ENCODE assay signal across 8 cellular contexts in genomic region chr20:38446441-38447209, GRCh38. TPM values are rescaled to one million over a fixed set of nuclear protein-coding genes. Genes with fewer than 3 reads are reported as not detected.
A peak's percentile ranks its signal among the peaks of the same experiment; 100 is the strongest.
DNase-seq lines count a peak whose midpoint lies in the region; ATAC-seq lines count a peak whose summit lies in the region.

No MANE protein-coding gene starts in this region.

- peak overlapping the region; percentile 67 to 85 (median 78) for H3K4me3 ChIP-seq in BLaER1 treated with 17β-estradiol and CSF1 and Interleukin-3, amounts not matched to agents 10 nM and 100 nM

- H3K9me3 Mint-ChIP-seq in activated CD4-positive, alpha-beta T cell treated with anti-CD3 and anti-CD28 coated beads, Interleukin-2, amount 10 ng/mL, durations not matched to agents 7 days and 5 days, result no peaks in the 10 kb centered on the region

- H3K4me3 Mint-ChIP-seq in activated CD4-positive, alpha-beta T cell treated with anti-CD3 and anti-CD28 coated beads, Interleukin-2, amount 10 ng/mL, durations not matched to agents 7 days and 5 days, result peak overlapping the region; percentile 72

- POLR2A ChIA-PET in activated CD4-positive, alpha-beta T cell treated with anti-CD3 and anti-CD28 coated beads, Interleukin-2, amount 10 ng/mL, durations not matched to agents 7 days and 5 days (lab: Charles Lee), result interaction anchor here (3.2 kb wide), 1 partner anchor 12 kb away, joined by 23 read pairs; the partner anchor contains the start of gene SNHG17

- H3K27ac ChIP-seq in BLaER1 treated with 17β-estradiol and CSF1 and Interleukin-3, amounts not matched to agents 10 nM and 100 nM, result peak overlapping the region; percentile 83 to 94 (median 91)

- H3K36me3 Mint-ChIP-seq in activated CD4-positive, alpha-beta T cell treated with anti-CD3 and anti-CD28 coated beads, Interleukin-2, amount 10 ng/mL, durations not matched to agents 7 days and 5 days (ENCODE audit: low read depth), result peaks cover 14% of the 10 kb centered on the region

- peak; percentile 82 for DNase-seq in NCI-H526 treated with DMSO at 0.1 percent for 48 hours (lab: John Stamatoyannopoulos, UW)
- DNase-seq in activated CD4-positive, alpha-beta T cell treated with anti-CD3 and anti-CD28 coated beads, Interleukin-2, amount 10 ng/mL, durations not matched to agents 7 days and 5 days, result peak; percentile 92
- peak; percentile 86 for DNase-seq in dedifferentiated amniotic fluid mesenchymal stem cell (ENCODE audit: extremely low spot score)
- DNase-seq in left lobe of liver (ENCODE audit: low spot score), result peak; percentile 92
- DNase-seq in stimulated activated CD4-positive, alpha-beta T cell treated with anti-CD3 and anti-CD28 coated beads, Interleukin-1b, Interleukin-23, amount 100 ng/mL, for 48 hours, result peak; percentile 93

- peak overlapping the region; percentile 82 for H3K27ac Mint-ChIP-seq in activated CD4-positive, alpha-beta T cell treated with anti-CD3 and anti-CD28 coated beads, Interleukin-2, amount 10 ng/mL, durations not matched to agents 7 days and 5 days

- H3K27me3 Mint-ChIP-seq in activated CD4-positive, alpha-beta T cell treated with anti-CD3 and anti-CD28 coated beads, Interleukin-2, amount 10 ng/mL, durations not matched to agents 7 days and 5 days, result peaks cover 5% of the 10 kb centered on the region

- peak overlapping the region; percentile 82 to 94 (median 89) for H3K9ac ChIP-seq in BLaER1 treated with 17β-estradiol and CSF1 and Interleukin-3, amounts not matched to agents 10 nM and 100 nM

- H3K27me3 ChIP-seq in BLaER1 treated with 17β-estradiol and CSF1 and Interleukin-3, amounts not matched to agents 10 nM and 100 nM, result no peaks in the 10 kb centered on the region

- CTCF ChIA-PET in activated CD4-positive, alpha-beta T cell treated with anti-CD3 and anti-CD28 coated beads, Interleukin-2, amount 10 ng/mL, durations not matched to agents 7 days and 5 days (lab: Charles Lee), result interaction anchor here (0.6 to 4.2 kb wide), 14 partner anchors 9 to 83 kb away, joined by 3 to 88 read pairs (median 6); partner anchors contain the start of genes RALGAPB and SNHG17

- H4K20me1 ChIP-seq in BLaER1 treated with 17β-estradiol and CSF1 and Interleukin-3, amounts not matched to agents 10 nM and 100 nM, result no peaks in the 10 kb centered on the region

- H3K4me2 ChIP-seq in BLaER1 treated with 17β-estradiol and CSF1 and Interleukin-3, amounts not matched to agents 10 nM and 100 nM, result peak overlapping the region; percentile 83 to 98 (median 91)

- peak; percentile 79 for ATAC-seq in GM19328 (IDR thresholded peaks at IDR 0.05; ENCODE audit: unreplicated experiment)
- ATAC-seq in HG03520 (IDR thresholded peaks at IDR 0.05; ENCODE audit: unreplicated experiment), result peak; percentile 67
- peak; percentile 93 for ATAC-seq in left lobe of liver

- H3K9me3 ChIP-seq in BLaER1 treated with 17β-estradiol and CSF1 and Interleukin-3, amounts not matched to agents 10 nM and 100 nM (replicated peaks in 1 of 11), result peaks cover 0 to 5% (median 0%) of the 10 kb centered on the region in 11 experiments; a peak in 1 of 22 replicates

- H3K4me1 Mint-ChIP-seq in activated CD4-positive, alpha-beta T cell treated with anti-CD3 and anti-CD28 coated beads, Interleukin-2, amount 10 ng/mL, durations not matched to agents 7 days and 5 days, result peaks cover 31% of the 10 kb centered on the region

- H3K36me3 ChIP-seq in BLaER1 treated with 17β-estradiol and CSF1 and Interleukin-3, amounts not matched to agents 10 nM and 100 nM, result peaks cover 4 to 32% (median 18%) of the 10 kb centered on the region in 11 experiments; a peak in 17 of 22 replicates

- H3K4me1 ChIP-seq in BLaER1 treated with 17β-estradiol and CSF1 and Interleukin-3, amounts not matched to agents 10 nM and 100 nM, result peaks cover 21 to 39% (median 31%) of the 10 kb centered on the region in 10 experiments

RNA-seq across cellular contexts. Expression of gene SNHG17, which starts 11.5 kb away (rescaled TPM):
- total RNA-seq in activated CD4-positive, alpha-beta T cell treated with anti-CD3 and anti-CD28 coated beads, Interleukin-2, amount 10 ng/mL, durations not matched to agents 7 days and 5 days, result 10 to 100 TPM; 40.7 to 40.8 TPM
- total RNA-seq in left lobe of liver, result 8.4 TPM

RNA-seq across cellular contexts. Expression of gene RALGAPB, which starts 26.0 kb away (rescaled TPM):
- 10 to 100 TPM; 31.1 to 36.7 TPM for total RNA-seq in activated CD4-positive, alpha-beta T cell treated with anti-CD3 and anti-CD28 coated beads, Interleukin-2, amount 10 ng/mL, durations not matched to agents 7 days and 5 days
- 9.2 TPM for total RNA-seq in left lobe of liver

Comparison
In these comparisons a context has a peak if more than half of its experiments do, and no peak if none do; other contexts are left out.
1. Peak in every context shown above with its lines: DNase-seq, ATAC-seq, H3K4me3 ChIP-seq and H3K27ac ChIP-seq.